2 cellular contexts compared by ENCODE assay signal in genomic region chr6:166240889-166241288, GRCh38.
TF ChIP-seq lines count a peak whose summit lies in the region.

No MANE protein-coding gene starts in this region.

TF ChIP-seq in GM23338, 12 proteins besides CTCF, POLR2A, EP300 and RAD21 (continued from another document):
- TF ChIP-seq ZNF114 (CRISPR knock-in tag; IDR thresholded peaks at IDR 0.05) (no peak), EZH2 (IDR thresholded peaks at IDR 0.05; ENCODE audit: low read depth, unreplicated experiment) (no peak), NANOG (IDR thresholded peaks at IDR 0.05; ENCODE audit: borderline replicate concordance) (no peak), STAT1 (IDR thresholded peaks at IDR 0.05; ENCODE audit: unreplicated experiment) (no peak), ETS1 (IDR thresholded peaks at IDR 0.05) (no peak), ZNF331 (CRISPR knock-in tag; IDR thresholded peaks at IDR 0.05; ENCODE audit: low read depth) (no peak), REST (IDR thresholded peaks at IDR 0.05; ENCODE audit: unreplicated experiment) (no peak), JUNB (IDR thresholded peaks at IDR 0.05; ENCODE audit: unreplicated experiment) (no peak), ZNF462 (CRISPR knock-in tag; IDR thresholded peaks at IDR 0.05) (no peak), EZH2phosphoT487 (IDR thresholded peaks at IDR 0.05; ENCODE audit: unreplicated experiment) (no peak), POLR2AphosphoS5 (IDR thresholded peaks at IDR 0.05; ENCODE audit: low read depth) (no peak)

TF ChIP-seq in K562, 482 proteins besides CTCF, POLR2A, EP300 and RAD21 (continued from another document):
- TF ChIP-seq RNF219 (CRISPR knock-in tag; IDR thresholded peaks at IDR 0.05): no peak
- TF ChIP-seq PHTF2 (CRISPR knock-in tag; IDR thresholded peaks at IDR 0.05): no peak
- no peak for TF ChIP-seq POU5F1 (IDR thresholded peaks at IDR 0.05; ENCODE audit: borderline replicate concordance, low read depth, low read length, partially characterized antibody)
- no peak for TF ChIP-seq PRDM10 (IDR thresholded peaks at IDR 0.05; ENCODE audit: partially characterized antibody)
- no peak for TF ChIP-seq DLX4 (CRISPR knock-in tag; IDR thresholded peaks at IDR 0.05)
- TF ChIP-seq ATF2 (CRISPR knock-in tag; IDR thresholded peaks at IDR 0.05): no peak
- TF ChIP-seq ATF6 (CRISPR knock-in tag; IDR thresholded peaks at IDR 0.05): no peak
- TF ChIP-seq ZNF311 (CRISPR knock-in tag; IDR thresholded peaks at IDR 0.05): no peak
- no peak for TF ChIP-seq SRSF9 (IDR thresholded peaks at IDR 0.05; ENCODE audit: borderline replicate concordance, low read depth, low read length)
- TF ChIP-seq ETS1 (conservative IDR thresholded peaks at IDR 0.05; ENCODE audit: control insufficient read depth, low read depth, low read length): no peak
- no peak for TF ChIP-seq TEAD1 (CRISPR knock-in tag; IDR thresholded peaks at IDR 0.05)
